ENCODE assay signal across 9 cellular contexts in genomic region chr11:129323896-129324522, GRCh38. TPM values are rescaled to one million over a fixed set of nuclear protein-coding genes. Genes with fewer than 3 reads are reported as not detected.
DNase-seq lines count a peak whose midpoint lies in the region; ATAC-seq and TF ChIP-seq lines count a peak whose summit lies in the region.
"Had no signal": no experiment of that assay in that cellular context is flagged by ENCODE, and none has a peak within 500 bp of the region (broad histone marks: within the 10 kb centered on the region; RNA-seq: fewer than 3 reads in every experiment).

No MANE protein-coding gene starts in this region.

- H3K4me1 Mint-ChIP-seq in activated CD4-positive, alpha-beta T cell treated with anti-CD3 and anti-CD28 coated beads for 36 hours = no peaks in the 10 kb centered on the region
- H3K4me1 Mint-ChIP-seq: activated naive CD8-positive, alpha-beta T cell treated with anti-CD3 and anti-CD28 coated beads for 36 hours had no signal

- H3K9me3 Mint-ChIP-seq in activated CD4-positive, alpha-beta T cell treated with anti-CD3 and anti-CD28 coated beads for 36 hours (ENCODE audit: low read depth) = no peaks in the 10 kb centered on the region
- no peaks in the 10 kb centered on the region for H3K9me3 Mint-ChIP-seq in activated naive CD4-positive, alpha-beta T cell treated with anti-CD3 and anti-CD28 coated beads, Interleukin-2, amount 50 U/mL, for 72 hours
- H3K9me3 Mint-ChIP-seq: activated naive CD8-positive, alpha-beta T cell treated with anti-CD3 and anti-CD28 coated beads for 36 hours had no signal

- no peaks in the 10 kb centered on the region for H3K4me1 ChIP-seq in sigmoid colon

- H3K36me3 ChIP-seq in sigmoid colon = no peaks in the 10 kb centered on the region

- no peak for TF ChIP-seq POLR2A in sigmoid colon (IDR thresholded peaks at IDR 0.05)

- 43 to 48% methylated on average over 14 of the region's 14 CpGs for WGBS in sigmoid colon, 2 donors

- ATAC-seq in activated CD4-positive, alpha-beta T cell treated with anti-CD3 and anti-CD28 coated beads for 36 hours = no peak
- no peak for ATAC-seq in activated naive CD4-positive, alpha-beta T cell treated with anti-CD3 and anti-CD28 coated beads, Interleukin-2, amount 50 U/mL, for 72 hours

- DNase-seq in DMS 273 (lab: John Stamatoyannopoulos, UW; ENCODE audit: unreplicated experiment) = peak; percentile 73
- DNase-seq in NCI-H524 treated with DMSO at 0.1 percent for 48 hours (lab: John Stamatoyannopoulos, UW) = peak; percentile 36
- peak; percentile 55 to 62 for DNase-seq in foreskin fibroblast
- peak; percentile 71 for DNase-seq in sigmoid colon
- no peak for DNase-seq in activated CD4-positive, alpha-beta T cell treated with anti-CD3 and anti-CD28 coated beads for 36 hours
- DNase-seq in NCI-H1048 (lab: John Stamatoyannopoulos, UW) = no peak
- no peak for DNase-seq in T-helper 2 cell
- DNase-seq in activated naive CD4-positive, alpha-beta T cell treated with anti-CD3 and anti-CD28 coated beads, Interleukin-2, amount 50 U/mL, for 72 hours (ENCODE audit: low spot score in 2 of 2) = no peak
- DNase-seq: activated naive CD8-positive, alpha-beta T cell treated with anti-CD3 and anti-CD28 coated beads for 36 hours had no signal

- no peaks in the 10 kb centered on the region for H3K9me3 ChIP-seq in sigmoid colon

- no peak for TF ChIP-seq EP300 in sigmoid colon (IDR thresholded peaks at IDR 0.05)

- H3K27ac ChIP-seq in sigmoid colon = peak overlapping the region in 2 of 4 donors; percentile 4 to 34

- H3K36me3 Mint-ChIP-seq in activated CD4-positive, alpha-beta T cell treated with anti-CD3 and anti-CD28 coated beads for 36 hours (ENCODE audit: low read depth) = no peaks in the 10 kb centered on the region
- no peaks in the 10 kb centered on the region for H3K36me3 Mint-ChIP-seq in activated naive CD4-positive, alpha-beta T cell treated with anti-CD3 and anti-CD28 coated beads, Interleukin-2, amount 50 U/mL, for 72 hours
- H3K36me3 Mint-ChIP-seq: activated naive CD8-positive, alpha-beta T cell treated with anti-CD3 and anti-CD28 coated beads for 36 hours had no signal

- POLR2A ChIA-PET in activated CD4-positive, alpha-beta T cell treated with anti-CD3 and anti-CD28 coated beads for 36 hours (lab: Charles Lee) = no interaction called here

- intact Hi-C loops in sigmoid colon (cut with DNase I) = no loop called here
- intact Hi-C loops in activated CD4-positive, alpha-beta T cell treated with anti-CD3 and anti-CD28 coated beads for 36 hours (cut with DNase I, micrococcal nuclease) = no loop called here

- CTCF ChIA-PET in activated CD4-positive, alpha-beta T cell treated with anti-CD3 and anti-CD28 coated beads for 36 hours (lab: Charles Lee) = interaction anchor here (0.6 kb wide), 1 partner anchor 459 kb away, joined by 3 read pairs; no protein-coding TSS in a partner anchor

- peak overlapping the region; percentile 7 to 25 for H3K4me3 ChIP-seq in foreskin fibroblast (ENCODE audit: low read depth in 1 of 2, low read length in 2 of 2)
- no peak overlapping the region for H3K4me3 ChIP-seq in sigmoid colon

- H3K27me3 Mint-ChIP-seq in activated CD4-positive, alpha-beta T cell treated with anti-CD3 and anti-CD28 coated beads for 36 hours = no peaks in the 10 kb centered on the region
- H3K27me3 Mint-ChIP-seq: activated naive CD8-positive, alpha-beta T cell treated with anti-CD3 and anti-CD28 coated beads for 36 hours had no signal

- H3K4me3 Mint-ChIP-seq in activated CD4-positive, alpha-beta T cell treated with anti-CD3 and anti-CD28 coated beads for 36 hours = no peak overlapping the region
- H3K4me3 Mint-ChIP-seq: activated naive CD8-positive, alpha-beta T cell treated with anti-CD3 and anti-CD28 coated beads for 36 hours had no signal

- no peaks in the 10 kb centered on the region for H3K27me3 ChIP-seq in sigmoid colon

- TF ChIP-seq CTCF in foreskin fibroblast (IDR thresholded peaks at IDR 0.05; ENCODE audit: low read depth, low read length) (no peak), sigmoid colon (IDR thresholded peaks at IDR 0.05) (no peak)

- H3K27ac Mint-ChIP-seq in activated CD4-positive, alpha-beta T cell treated with anti-CD3 and anti-CD28 coated beads for 36 hours = no peak overlapping the region
- no peak overlapping the region for H3K27ac Mint-ChIP-seq in activated naive CD4-positive, alpha-beta T cell treated with anti-CD3 and anti-CD28 coated beads, Interleukin-2, amount 50 U/mL, for 72 hours
- H3K27ac Mint-ChIP-seq: activated naive CD8-positive, alpha-beta T cell treated with anti-CD3 and anti-CD28 coated beads for 36 hours had no signal

RNA-seq across cellular contexts. Expression of gene BARX2, which starts 51.6 kb away (rescaled TPM):
- not detected for total RNA-seq in sigmoid colon
- 10 to 100 TPM; 10.0 to 19.7 (median 12.0) TPM for polyA plus RNA-seq in sigmoid colon
- total RNA-seq in activated CD4-positive, alpha-beta T cell treated with anti-CD3 and anti-CD28 coated beads for 36 hours = 1 to 10 TPM in 1 of 2 experiments, under 1 TPM in 1; 0.89 to 1.3 TPM
- total RNA-seq in activated naive CD4-positive, alpha-beta T cell treated with anti-CD3 and anti-CD28 coated beads, Interleukin-2, amount 50 U/mL, for 72 hours = 1 to 10 TPM in 1 of 2 donors, under 1 TPM in 1; 0.16 to 6.1 TPM

Comparison
In these comparisons a context has a peak if more than half of its experiments do, and no peak if none do; other contexts are left out.
1. DNase-seq: peak in DMS 273 (single experiment), NCI-H524 treated with DMSO at 0.1 percent for 48 hours (single experiment), foreskin fibroblast (2 of 2) and sigmoid colon (single experiment); none in activated CD4-positive, alpha-beta T cell treated with anti-CD3 and anti-CD28 coated beads for 36 hours (single experiment), NCI-H1048 (single experiment), T-helper 2 cell (0 of 5) and activated naive CD4-positive, alpha-beta T cell treated with anti-CD3 and anti-CD28 coated beads, Interleukin-2, amount 50 U/mL, for 72 hours (0 of 2).
2. H3K4me3 ChIP-seq: peak in foreskin fibroblast (2 of 2); none in sigmoid colon (0 of 4).